1 cellular context compared by ENCODE assay signal in genomic region chr4:118173126-118173525, GRCh38.
A peak's percentile ranks its signal among the peaks of the same experiment; 100 is the strongest.
TF ChIP-seq lines count a peak whose summit lies in the region.

No MANE protein-coding gene starts in this region.

TF ChIP-seq in IMR-90, 13 proteins besides CTCF, POLR2A, EP300 and RAD21:
- no peak for TF ChIP-seq ELK1 (IDR thresholded peaks at IDR 0.05; ENCODE audit: borderline replicate concordance, low read depth, low read length)
- TF ChIP-seq FOS (IDR thresholded peaks at IDR 0.05; ENCODE audit: low read depth, low read length): no peak
- TF ChIP-seq CEBPB (IDR thresholded peaks at IDR 0.05; ENCODE audit: low read depth, low read length): 0 out of 2 replicates have a peak, but pooled peaks have one; percentile 11
